ENCODE assay signal across 18 cellular contexts in the genomic region with DNA sequence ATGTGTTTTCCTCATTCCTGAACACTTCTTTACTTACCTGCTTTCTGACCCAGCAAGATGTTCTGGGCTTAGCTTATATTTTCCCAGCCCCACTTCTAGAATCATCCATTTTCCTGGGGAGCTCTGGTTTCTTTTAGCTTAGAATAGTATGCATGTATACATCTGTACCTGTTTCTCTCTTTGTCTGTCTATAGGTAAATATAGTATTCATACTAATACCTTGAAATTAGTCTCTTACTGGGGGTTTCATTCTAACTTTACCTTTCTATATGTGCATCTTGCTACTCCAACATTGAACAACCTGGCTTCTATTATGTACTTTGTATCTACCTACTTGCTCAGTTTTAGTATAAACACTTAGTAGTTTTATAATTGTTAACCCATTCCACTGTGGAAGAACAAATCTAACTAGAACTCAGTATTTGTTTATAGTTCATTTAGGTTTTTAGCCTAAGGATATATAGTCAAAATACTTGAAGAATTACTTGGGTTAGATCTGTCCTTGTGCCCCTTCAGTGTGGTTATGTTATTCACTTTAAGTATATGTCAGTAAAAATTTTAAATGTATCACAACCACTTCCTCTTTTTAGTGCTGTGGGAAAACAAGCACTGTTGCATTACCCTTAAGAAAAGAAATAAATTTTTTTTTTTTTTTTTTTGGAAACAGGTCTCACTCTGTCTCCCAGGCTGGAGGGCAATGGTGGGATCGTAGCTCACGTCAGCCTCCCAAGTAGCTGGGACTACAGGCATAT. TPM values are rescaled to one million over a fixed set of nuclear protein-coding genes. Genes with fewer than 3 reads are reported as not detected.
DNase-seq lines count a peak whose midpoint lies in the region; ATAC-seq, FAIRE-seq and TF ChIP-seq lines count a peak whose summit lies in the region.
"Had no signal": no experiment of that assay in that cellular context is flagged by ENCODE, and none has a peak within 500 bp of the region (broad histone marks: within the 10 kb centered on the region; RNA-seq: fewer than 3 reads in every experiment).

No MANE protein-coding gene starts in this region.

- TF ChIP-seq POLR2A in K562 (conservative IDR thresholded peaks at IDR 0.05) (no peak), vagina (IDR thresholded peaks at IDR 0.05) (no peak)

- intact Hi-C loops in K562 (cut with micrococcal nuclease) (no loop called here), vagina (cut with DNase I) (no loop called here)

- peaks cover 15% of the 10 kb centered on the region for H3K36me3 Mint-ChIP-seq in CD4-positive, CD25-positive, alpha-beta regulatory T cell

- BruUV-seq in K562 (replicated peaks; lab: Mats Ljungman, UMichigan): no TSS peak

- H3K9me1 ChIP-seq in K562 (ENCODE audit: control insufficient read depth, insufficient read depth, low read length): no peaks in the 10 kb centered on the region

- H4K20me1 ChIP-seq in K562 (replicated peaks; ENCODE audit: control insufficient read depth, insufficient read depth, low read length): 0 out of 2 replicates have a peak, but pooled peaks cover 4% of the 10 kb centered on the region

- no peak for FAIRE-seq in K562 (lab: Jason Lieb, UNC)
- FAIRE-seq: pancreas, small intestine had no signal

- POLR2A ChIA-PET in K562 (lab: Yijun Ruan, JAX): interaction anchor here (0.6 to 1.3 kb wide), 4 partner anchors 9 to 27 kb away, joined by 3 to 4 read pairs (median 4); no protein-coding TSS in a partner anchor

- no peak for TF ChIP-seq EP300 in K562 (IDR thresholded peaks at IDR 0.05; ENCODE audit: low read length)

- peaks cover 0 to 2% (median 0%) of the 10 kb centered on the region in 7 donors for H3K9me3 Mint-ChIP-seq in CD4-positive, CD25-positive, alpha-beta regulatory T cell

- H3K27ac Mint-ChIP-seq in CD4-positive, CD25-positive, alpha-beta regulatory T cell: peak overlapping the region in 2 of 3 donors; percentile 54 to 67

- H3K27ac ChIP-seq in CD4-positive, CD25-positive, alpha-beta regulatory T cell (ENCODE audit: insufficient read depth, low read length, poor library complexity, severe bottlenecking): peak overlapping the region; percentile 14
- H3K27ac ChIP-seq in K562 (ENCODE audit: extremely low read depth, low read depth, low read length) (no peak overlapping the region), vagina (no peak overlapping the region)
- H3K27ac ChIP-seq: heart left ventricle, pancreas had no signal

- DNase-seq in CD4-positive, CD25-positive, alpha-beta regulatory T cell: peak in 1 of 3 donors; percentile 19
- DNase-seq in GM06990 (ENCODE audit: extremely low read depth, insufficient read length) (peak; percentile 17), NOMO-1 treated with dmso at 0.1 percent for 144 hours (lab: John Stamatoyannopoulos, UW; ENCODE audit: unreplicated experiment) (peak; percentile 24), K562 (ENCODE audit: extremely low read depth in 1 of 4, low spot score in 3 of 4) (no peak), vagina (ENCODE audit: extremely low spot score in 2 of 2) (no peak), NCI-H345 (lab: John Stamatoyannopoulos, UW) (no peak), NCI-H187 treated with DMSO at 0.1 percent for 48 hours (lab: John Stamatoyannopoulos, UW) (no peak), ureter (ENCODE audit: low spot score) (no peak)
- DNase-seq: activated naive CD4-positive, alpha-beta T cell treated with Interleukin-2 at 50 U/mL for 16 hours; DMS79 treated with DMSO at 0.1 percent for 48 hours; heart left ventricle; KG1; NCI-H1930; NCI-H526 treated with DMSO at 0.1 percent for 48 hours; pancreas; small intestine; T-helper 9 cell had no signal

- ATAC-seq in CD4-positive, CD25-positive, alpha-beta regulatory T cell (ENCODE audit: low read depth in 2 of 2): peak in 1 of 2 donors; percentile 29
- peak; percentile 51; the same call in 2 of the 3 replicates for ATAC-seq in K562
- ATAC-seq: heart left ventricle had no signal

- peaks cover 21% of the 10 kb centered on the region for H3K36me3 ChIP-seq in CD4-positive, CD25-positive, alpha-beta regulatory T cell (ENCODE audit: control insufficient read depth, insufficient read depth, low read length)
- H3K36me3 ChIP-seq in GM06990 (ENCODE audit: control insufficient read depth, insufficient read depth, low read length) (no peaks in the 10 kb centered on the region; the same call in none of the 2 replicates), K562 (ENCODE audit: control insufficient read depth, insufficient read depth, low read length) (peaks cover 17% of the 10 kb centered on the region; the same call in 2 of the 3 replicates), vagina (no peaks in the 10 kb centered on the region)
- H3K36me3 ChIP-seq: pancreas had no signal

- H3K79me2 ChIP-seq in K562 (ENCODE audit: control insufficient read depth, insufficient read depth, low read length): peaks cover 58% of the 10 kb centered on the region

- no peak overlapping the region for H2AFZ ChIP-seq in K562 (ENCODE audit: low read depth, low read length)

- H3K9me3 ChIP-seq in CD4-positive, CD25-positive, alpha-beta regulatory T cell (ENCODE audit: control insufficient read depth in 2 of 2, low read length in 2 of 2): no peaks in the 10 kb centered on the region
- H3K9me3 ChIP-seq in K562 (replicated peaks; ENCODE audit: control insufficient read depth, insufficient read depth, low read depth, low read length) (no peaks in the 10 kb centered on the region), vagina (no peaks in the 10 kb centered on the region)
- H3K9me3 ChIP-seq: HAP-1, pancreas had no signal

- no peaks in the 10 kb centered on the region for H3K27me3 Mint-ChIP-seq in CD4-positive, CD25-positive, alpha-beta regulatory T cell

- H3K9ac ChIP-seq in K562 (ENCODE audit: insufficient read depth in 1 of 2, low read depth in 2 of 2, low read length in 2 of 2): no peak overlapping the region

- H3K4me3 Mint-ChIP-seq in CD4-positive, CD25-positive, alpha-beta regulatory T cell: peak overlapping the region in 3 of 4 donors; percentile 36 to 78 (median 47)

- H3K4me2 ChIP-seq in K562 (ENCODE audit: insufficient read depth, low read length): no peak overlapping the region

- H3K4me1 Mint-ChIP-seq in CD4-positive, CD25-positive, alpha-beta regulatory T cell: peaks cover 36 to 79% (median 58%) of the 10 kb centered on the region in 4 donors

- peaks cover 35% of the 10 kb centered on the region for H3K4me1 ChIP-seq in CD4-positive, CD25-positive, alpha-beta regulatory T cell (ENCODE audit: control insufficient read depth, insufficient read depth, low read length, poor library complexity, severe bottlenecking)
- H3K4me1 ChIP-seq in K562 (replicated peaks in 1 of 2; ENCODE audit: control insufficient read depth in 2 of 2, insufficient read depth in 2 of 2, low read length in 2 of 2) (no peaks in the 10 kb centered on the region; a peak in 1 of 5 replicates), vagina (peaks cover 27% of the 10 kb centered on the region)
- H3K4me1 ChIP-seq: pancreas had no signal

- CTCF ChIA-PET in K562 (lab: Yijun Ruan, JAX; ENCODE audit: low intra/inter-chr PET ratio): no interaction called here

- TF ChIP-seq RAD21 in K562 (CRISPR knock-in tag; conservative IDR thresholded peaks at IDR 0.05 in 1 of 2, IDR thresholded peaks at IDR 0.05 in 1 of 2): no peak

- in situ Hi-C loops in K562 (cut with MboI): no loop called here

- H3K4me3 ChIP-seq in CD4-positive, CD25-positive, alpha-beta regulatory T cell (ENCODE audit: low read depth, low read length): peak overlapping the region; percentile 35
- H3K4me3 ChIP-seq in GM06990 (replicated peaks; ENCODE audit: low read depth, low read length): no peak overlapping the region
- no peak overlapping the region for H3K4me3 ChIP-seq in K562
- H3K4me3 ChIP-seq in vagina: no peak overlapping the region
- H3K4me3 ChIP-seq: HAP-1, heart left ventricle, pancreas had no signal

- H3K27me3 ChIP-seq in CD4-positive, CD25-positive, alpha-beta regulatory T cell (ENCODE audit: control insufficient read depth, insufficient read depth, low read length): no peaks in the 10 kb centered on the region
- H3K27me3 ChIP-seq in GM06990 (replicated peaks; ENCODE audit: control insufficient read depth, insufficient read depth, low read length) (no peaks in the 10 kb centered on the region), K562 (ENCODE audit: control insufficient read depth in 2 of 2, insufficient read depth in 2 of 2, low read length in 2 of 2) (no peaks in the 10 kb centered on the region), vagina (no peaks in the 10 kb centered on the region)
- H3K27me3 ChIP-seq: heart left ventricle, pancreas had no signal

- no peak for TF ChIP-seq CTCF in GM06990 (IDR thresholded peaks at IDR 0.05; ENCODE audit: insufficient read depth, low read length, poor library complexity, severe bottlenecking)
- no peak for TF ChIP-seq CTCF in K562 (IDR thresholded peaks at IDR 0.05 in 2 of 3, conservative IDR thresholded peaks at IDR 0.05 in 1 of 3; ENCODE audit: insufficient read depth in 2 of 3, low read depth in 1 of 3, low read length in 3 of 3)
- no peak for TF ChIP-seq CTCF in vagina (IDR thresholded peaks at IDR 0.05)

- WGBS in K562 (ENCODE audit: insufficient coverage, low coverage, missing lambda C conversion rate): 79% methylated on average over 2 of the region's 2 CpGs

RNA-seq across cellular contexts. Expression of a gene that starts 54.0 kb away (rescaled TPM):
- total RNA-seq in CD4-positive, CD25-positive, alpha-beta regulatory T cell: 314 TPM
- 10 to 100 TPM; 15.0 to 28.3 (median 21.1) TPM for polyA plus RNA-seq in CD4-positive, CD25-positive, alpha-beta regulatory T cell
- total RNA-seq in K562 (2011; cell fraction: chromatin; rRNA removed; ENCODE audit: low replicate concordance): 293 and 377 TPM in 2 replicates
- 176 and 183 TPM in 2 replicates for total RNA-seq in K562 (2011; cell fraction: nucleolus; rRNA removed)
- 261 and 321 TPM in 2 replicates for total RNA-seq in K562 (2011; cell fraction: nucleoplasm; rRNA removed)
- total RNA-seq in K562 (2014; rRNA removed) (20.5 and 25.7 TPM in 2 replicates), K562 (2014; rRNA removed; fragmentation: Illumina TruSeq; extraction: Trizol) (32.3 and 36.0 TPM in 2 replicates), K562 (2015; rRNA removed; fragmentation: Illumina TruSeq; extraction: Trizol) (25.7 and 27.7 TPM in 2 replicates), K562 (2021) (63.5 and 65.3 TPM in 2 replicates), vagina (97.5 TPM), ureter (69.5 TPM)
- polyA plus RNA-seq in K562 (2011; rRNA removed) (48.7 and 56.4 TPM in 2 replicates), K562 (2014; fragmentation: Illumina TruSeq; extraction: Trizol) (45.1 and 48.7 TPM in 2 replicates), K562 (2014; fragmentation: Nextera tagmentation; extraction: Ambion mirVana) (1 to 10 TPM; 6.5 to 8.4 TPM), K562 (2014; rRNA removed) (38.6 and 44.3 TPM in 2 replicates)
- 23.8 and 39.3 TPM in 2 replicates for polyA plus RNA-seq in K562 (2011; cell fraction: cytosol; rRNA removed)
- polyA plus RNA-seq in K562 (2011; cell fraction: nucleus; rRNA removed): 222 and 235 TPM in 2 replicates
- polyA plus RNA-seq in K562 (2012): 39.0 and 51.7 TPM in 2 replicates
- polyA minus RNA-seq in K562 (2011; rRNA and poly(A)+ RNA removed): 65.7 and 67.5 TPM in 2 replicates
- 23.8 and 28.4 TPM in 2 replicates for polyA minus RNA-seq in K562 (2011; cell fraction: cytosol; rRNA and poly(A)+ RNA removed)
- polyA minus RNA-seq in K562 (2011; cell fraction: nucleus; rRNA and poly(A)+ RNA removed): 55.1 and 86.6 TPM in 2 replicates

Comparison
In these comparisons a context has a peak if more than half of its experiments do, and no peak if none do; other contexts are left out.
1. DNase-seq: peak in GM06990 (single experiment) and NOMO-1 treated with dmso at 0.1 percent for 144 hours (single experiment); none in K562 (0 of 4), vagina (0 of 2), NCI-H345 (single experiment), NCI-H187 treated with DMSO at 0.1 percent for 48 hours (single experiment) and ureter (single experiment).